In genomic region chrY:17368413-17368812, GRCh38 we compare ENCODE assay signal across 9 cellular contexts.
"Had no signal": no experiment of that assay in that cellular context is flagged by ENCODE, and none has a peak within 500 bp of the region (broad histone marks: within the 10 kb centered on the region; RNA-seq: fewer than 3 reads in every experiment).

No MANE protein-coding gene starts in this region.

- FAIRE-seq: HTR-8/SVneo, K562 had no signal

- H3K27ac ChIP-seq: GM23248 had no signal

- H3K4me3 ChIP-seq: GM23248, HAP-1, K562 had no signal

- H3K4me1 ChIP-seq: HAP-1 had no signal

- H3K9ac ChIP-seq: GM23248 had no signal

- H2AFZ ChIP-seq: GM23248 had no signal

- DNase-seq: GM23248, GOT3, H7, HFFc6, IMR-90 had no signal

- H3K9me3 ChIP-seq: HAP-1 had no signal

- ATAC-seq: HCT116, K562 had no signal

- H3K36me3 ChIP-seq: HAP-1 had no signal
